ENCODE assay signal across 20 cellular contexts in the genomic region with DNA sequence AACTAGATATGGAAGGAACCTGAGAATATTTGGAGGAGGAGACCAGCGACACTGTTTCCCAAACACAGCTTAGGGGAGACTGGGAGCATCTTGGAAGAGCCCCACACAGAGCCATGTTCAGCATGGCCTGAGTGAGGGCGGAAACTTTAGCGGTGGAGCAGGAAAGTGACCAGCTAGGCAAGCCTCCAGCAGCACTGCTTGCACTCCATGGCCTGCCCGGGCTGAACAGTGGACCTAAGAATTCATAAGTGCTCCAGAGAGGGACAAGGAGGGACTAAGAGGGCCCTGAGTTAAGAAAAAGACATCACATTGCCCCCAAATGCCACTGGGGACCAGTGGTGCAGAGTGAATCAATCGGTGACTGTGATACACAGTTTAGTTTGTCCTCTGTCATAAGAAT.
DNase-seq lines count a peak whose midpoint lies in the region; ATAC-seq and TF ChIP-seq lines count a peak whose summit lies in the region.
"Had no signal": no experiment of that assay in that cellular context is flagged by ENCODE, and none has a peak within 500 bp of the region (broad histone marks: within the 10 kb centered on the region; RNA-seq: fewer than 3 reads in every experiment).

No MANE protein-coding gene starts in this region.

- no peaks in the 10 kb centered on the region for H4K20me1 ChIP-seq in OCI-LY7 (ENCODE audit: insufficient read depth, low read length)

- ATAC-seq in activated naive CD4-positive, alpha-beta T cell treated with anti-CD3 and anti-CD28 coated beads, Interleukin-2, amount 50 U/mL, for 72 hours, result no peak
- ATAC-seq in lower lobe of right lung (peak; percentile 46 to 65), sciatic nerve (peak; percentile 32), GM21367 (IDR thresholded peaks at IDR 0.05; ENCODE audit: unreplicated experiment) (no peak)

- H3K27me3 ChIP-seq in lower lobe of right lung (ENCODE audit: low read depth) (no peaks in the 10 kb centered on the region), vagina (no peaks in the 10 kb centered on the region), HAP-1 (ENCODE audit: low read depth) (no peaks in the 10 kb centered on the region)
- H3K27me3 ChIP-seq: SJSA1 had no signal

- no peaks in the 10 kb centered on the region for H3K9me2 ChIP-seq in OCI-LY7 (ENCODE audit: insufficient read depth, low read length)

- H3K4me1 ChIP-seq in lower lobe of right lung (peaks cover 45% of the 10 kb centered on the region), vagina (peaks cover 42% of the 10 kb centered on the region), HAP-1 (peaks cover 6% of the 10 kb centered on the region), OCI-LY7 (ENCODE audit: insufficient read depth, low read length, poor library complexity, severe bottlenecking) (no peaks in the 10 kb centered on the region)

- TF ChIP-seq CTCF in lower lobe of right lung (IDR thresholded peaks at IDR 0.05) (no peak), vagina (IDR thresholded peaks at IDR 0.05) (no peak), OCI-LY7 (conservative IDR thresholded peaks at IDR 0.05; ENCODE audit: low read length) (no peak)

- peaks cover 0 to 7% of the 10 kb centered on the region in 2 donors for H3K9me3 Mint-ChIP-seq in activated naive CD4-positive, alpha-beta T cell treated with anti-CD3 and anti-CD28 coated beads, Interleukin-2, amount 50 U/mL, for 72 hours
- H3K9me3 Mint-ChIP-seq: activated B cell treated with CpG ODN at 0.5 μM for 24 hours; activated CD4-positive, alpha-beta memory T cell treated with anti-CD3 and anti-CD28 coated beads, Interleukin-2, amount 10 ng/mL, durations not matched to agents 7 days and 5 days; activated naive CD4-positive, alpha-beta T cell treated with anti-CD3 and anti-CD28 coated beads, Interleukin-2, amount 10 ng/mL, durations not matched to agents 7 days and 5 days; dendritic cell treated with granulocyte-macrophage colony-stimulating factor and Interleukin-4, amounts not matched to agents 40 ng/mL and 50 ng/mL, for 4 days; T-helper 2 cell treated with Interferon-gamma antibody and Interleukin-4, amounts not matched to agents 5 μg/mL and 100 μg/mL, for 36 hours had no signal

- BruUV-seq in OCI-LY7 (replicated peaks; lab: Mats Ljungman, UMichigan), result no TSS peak

- H3K36me3 ChIP-seq in lower lobe of right lung (no peaks in the 10 kb centered on the region), vagina (no peaks in the 10 kb centered on the region), HAP-1 (replicated peaks) (no peaks in the 10 kb centered on the region), OCI-LY7 (ENCODE audit: insufficient read depth, low read length) (no peaks in the 10 kb centered on the region)
- H3K36me3 ChIP-seq: SJSA1 had no signal

- H2AFZ ChIP-seq in OCI-LY7 (ENCODE audit: low read length), result no peak overlapping the region

- intact Hi-C loops in lower lobe of right lung (cut with DNase I) (no loop called here), sciatic nerve (cut with DNase I) (no loop called here), vagina (cut with DNase I) (no loop called here), OCI-LY7 (cut with micrococcal nuclease; ENCODE audit: unreplicated experiment) (no loop called here)

- DNase-seq in activated naive CD4-positive, alpha-beta T cell treated with anti-CD3 and anti-CD28 coated beads, Interleukin-2, amount 50 U/mL, for 72 hours (ENCODE audit: low spot score in 2 of 2), result no peak
- DNase-seq in activated naive CD4-positive, alpha-beta T cell treated with anti-CD3 and anti-CD28 coated beads, Interleukin-2, amount 50 U/mL, for 16 hours, result no peak
- DNase-seq in lower lobe of right lung (peak; percentile 50), sciatic nerve (ENCODE audit: low spot score) (no peak), vagina (ENCODE audit: extremely low spot score in 2 of 2) (no peak), HAP-1 (ENCODE audit: low spot score in 2 of 2) (no peak), OCI-LY7 (ENCODE audit: low spot score) (no peak)
- DNase-seq: 8988T; activated B cell treated with CpG ODN at 0.5 μM for 24 hours; activated CD4-positive, alpha-beta memory T cell treated with anti-CD3 and anti-CD28 coated beads, Interleukin-2, amount 10 ng/mL, durations not matched to agents 7 days and 5 days; activated naive CD4-positive, alpha-beta T cell treated with anti-CD3 and anti-CD28 coated beads, Interleukin-2, amount 10 ng/mL, durations not matched to agents 7 days and 5 days; activated T-cell treated with anti-CD3 and anti-CD28 coated beads, Interleukin-2, amount 50 U/mL, for 1 hour; NCI-H1436; NCI-H2171; retina; stimulated activated naive CD4-positive, alpha-beta T cell had no signal

- H3K79me2 ChIP-seq in OCI-LY7 (ENCODE audit: insufficient read depth, low read depth, low read length), result no peaks in the 10 kb centered on the region

- H3K27ac Mint-ChIP-seq in activated naive CD4-positive, alpha-beta T cell treated with anti-CD3 and anti-CD28 coated beads, Interleukin-2, amount 50 U/mL, for 72 hours, result peak overlapping the region; percentile 23 to 32
- H3K27ac Mint-ChIP-seq: activated B cell treated with CpG ODN at 0.5 μM for 24 hours; activated CD4-positive, alpha-beta memory T cell treated with anti-CD3 and anti-CD28 coated beads, Interleukin-2, amount 10 ng/mL, durations not matched to agents 7 days and 5 days; activated naive CD4-positive, alpha-beta T cell treated with anti-CD3 and anti-CD28 coated beads, Interleukin-2, amount 10 ng/mL, durations not matched to agents 7 days and 5 days; dendritic cell treated with granulocyte-macrophage colony-stimulating factor and Interleukin-4, amounts not matched to agents 40 ng/mL and 50 ng/mL, for 4 days; T-helper 2 cell treated with Interferon-gamma antibody and Interleukin-4, amounts not matched to agents 5 μg/mL and 100 μg/mL, for 36 hours had no signal

- no peaks in the 10 kb centered on the region for H3K9me3 ChIP-seq in lower lobe of right lung
- H3K9me3 ChIP-seq in vagina, result no peaks in the 10 kb centered on the region
- H3K9me3 ChIP-seq in HAP-1, result no peaks in the 10 kb centered on the region
- H3K9me3 ChIP-seq in OCI-LY7 (ENCODE audit: low read length), result no peaks in the 10 kb centered on the region
- H3K9me3 ChIP-seq: SJSA1 had no signal

- TF ChIP-seq POLR2A in vagina (IDR thresholded peaks at IDR 0.05), result no peak

- in situ Hi-C loops in HAP-1 (cut with MboI; ENCODE audit: low sequenced_read_pairs), result no loop called here

- H3K27ac ChIP-seq in lower lobe of right lung, result peak overlapping the region; percentile 27
- peak overlapping the region; percentile 75 for H3K27ac ChIP-seq in vagina
- H3K27ac ChIP-seq in OCI-LY7 (ENCODE audit: low read depth, low read length, poor library complexity, severe bottlenecking), result no peak overlapping the region
- H3K27ac ChIP-seq: SJSA1 had no signal

- no peak overlapping the region for H3K4me3 ChIP-seq in lower lobe of right lung
- H3K4me3 ChIP-seq in vagina, result no peak overlapping the region
- H3K4me3 ChIP-seq in HAP-1, result no peak overlapping the region
- no peak overlapping the region for H3K4me3 ChIP-seq in OCI-LY7 (ENCODE audit: low read depth, low read length, poor library complexity, severe bottlenecking)
- H3K4me3 ChIP-seq: SJSA1 had no signal

- CTCF ChIA-PET in OCI-LY7 (lab: Charles Lee; ENCODE audit: unreplicated experiment), result no interaction called here

- POLR2A ChIA-PET in OCI-LY7 (lab: Charles Lee), result no interaction called here

- H3K36me3 Mint-ChIP-seq in activated naive CD4-positive, alpha-beta T cell treated with anti-CD3 and anti-CD28 coated beads, Interleukin-2, amount 50 U/mL, for 72 hours, result no peaks in the 10 kb centered on the region
- H3K36me3 Mint-ChIP-seq: activated naive CD4-positive, alpha-beta T cell treated with anti-CD3 and anti-CD28 coated beads, Interleukin-2, amount 10 ng/mL, durations not matched to agents 7 days and 5 days had no signal

- H3K4me2 ChIP-seq in OCI-LY7 (ENCODE audit: low read length), result no peak overlapping the region

Comparison
In these comparisons a context has a peak if more than half of its experiments do, and no peak if none do; other contexts are left out.
1. ATAC-seq: peak in lower lobe of right lung (2 of 2) and sciatic nerve (single experiment); none in activated naive CD4-positive, alpha-beta T cell treated with anti-CD3 and anti-CD28 coated beads, Interleukin-2, amount 50 U/mL, for 72 hours (0 of 2) and GM21367 (single experiment).